Comparison of ENCODE assay signal across 9 cellular contexts in the genomic region with DNA sequence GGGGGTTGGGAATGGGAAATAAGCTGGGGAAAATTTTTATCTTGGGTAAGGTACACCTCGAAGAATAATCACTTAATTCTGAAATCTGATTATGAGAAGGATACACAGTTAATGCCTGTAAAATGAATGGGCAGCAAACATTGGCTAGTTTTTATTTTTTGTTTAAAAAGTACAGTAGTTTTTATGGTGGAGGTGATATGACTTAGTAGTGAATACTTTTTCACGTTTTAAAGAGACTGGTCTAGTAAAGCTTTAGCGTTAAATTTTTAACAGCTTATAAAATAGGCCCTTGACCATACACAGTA. TPM values are rescaled to one million over a fixed set of nuclear protein-coding genes. Genes with fewer than 3 reads are reported as not detected.
DNase-seq lines count a peak whose midpoint lies in the region; ATAC-seq and TF ChIP-seq lines count a peak whose summit lies in the region.
"Had no signal": no experiment of that assay in that cellular context is flagged by ENCODE, and none has a peak within 500 bp of the region (broad histone marks: within the 10 kb centered on the region; RNA-seq: fewer than 3 reads in every experiment).

No MANE protein-coding gene starts in this region.

- H3K27ac ChIP-seq in heart right ventricle (peak overlapping the region; percentile 96 to 100 (median 99)), urinary bladder (ENCODE audit: low read depth) (no peak overlapping the region)

- peak overlapping the region; percentile 88 to 100 (median 96) for H3K4me3 ChIP-seq in heart right ventricle
- H3K4me3 ChIP-seq in urinary bladder (ENCODE audit: low read depth, low read length): peak overlapping the region; percentile 87

- peak overlapping the region; percentile 94 to 99 (median 96) for H3K4me3 Mint-ChIP-seq in brain
- peak overlapping the region; percentile 95 for H3K4me3 Mint-ChIP-seq in mesothelial cell of epicardium

- DNase-seq in heart right ventricle (no peak), left cardiac atrium (no peak), mesothelial cell of epicardium (ENCODE audit: low spot score in 2 of 2, unreplicated experiment in 2 of 2) (no peak), UCSD-AML1 (lab: John Stamatoyannopoulos, UW; ENCODE audit: unreplicated experiment) (no peak), NCI-H510A (lab: John Stamatoyannopoulos, UW) (no peak)
- DNase-seq: activated effector memory CD4-positive, alpha-beta T cell treated with anti-CD3 and anti-CD28 coated beads, Interleukin-2, amount 50 U/mL, for 16 hours had no signal

- no peaks in the 10 kb centered on the region for H3K27me3 ChIP-seq in heart right ventricle

- intact Hi-C loops in heart right ventricle (cut with DNase I): loop anchor here in 3 of 10 donors (5.0 to 10.0 kb wide), 5 partner anchors 33 to 158 kb away; partner anchors contain the start of genes GSAP (in 1 of the 3) and RSBN1L (in 1 of the 3)
- intact Hi-C loops in left cardiac atrium (cut with DNase I): loop anchor here (10.0 kb wide), 2 partner anchors 84 to 124 kb away; partner anchors contain the start of gene GSAP (in 1 of the 2)

- peaks cover 2 to 9% (median 4%) of the 10 kb centered on the region in 5 experiments for H3K9me3 Mint-ChIP-seq in brain
- H3K9me3 Mint-ChIP-seq in mesothelial cell of epicardium: no peaks in the 10 kb centered on the region

- WGBS in heart right ventricle, 2 donors: 4 to 7% methylated on average over 3 of the region's 3 CpGs
- WGBS in urinary bladder: 3% methylated on average over 3 of the region's 3 CpGs

- ATAC-seq in heart right ventricle (no peak), left cardiac atrium (no peak), HG02588 (IDR thresholded peaks at IDR 0.05; ENCODE audit: unreplicated experiment) (no peak)

- H3K36me3 ChIP-seq in heart right ventricle (peaks cover 0 to 6% (median 0%) of the 10 kb centered on the region in 9 donors), urinary bladder (ENCODE audit: insufficient read depth) (no peaks in the 10 kb centered on the region)

- TF ChIP-seq CTCF in heart right ventricle (IDR thresholded peaks at IDR 0.05): no peak
- TF ChIP-seq CTCF in brain (conservative IDR thresholded peaks at IDR 0.05): no peak
- no peak for TF ChIP-seq CTCF in mesothelial cell of epicardium (IDR thresholded peaks at IDR 0.05; ENCODE audit: unreplicated experiment)

- H3K4me1 ChIP-seq in heart right ventricle (peaks cover 6 to 59% (median 47%) of the 10 kb centered on the region in 9 donors), urinary bladder (ENCODE audit: insufficient read depth) (no peaks in the 10 kb centered on the region)

- H3K36me3 Mint-ChIP-seq in brain (peaks cover 29% of the 10 kb centered on the region), mesothelial cell of epicardium (no peaks in the 10 kb centered on the region)

- H3K27me3 Mint-ChIP-seq in brain: peaks cover 8% of the 10 kb centered on the region
- H3K27me3 Mint-ChIP-seq in mesothelial cell of epicardium (ENCODE audit: low read depth): no peaks in the 10 kb centered on the region

- no peaks in the 10 kb centered on the region for H3K9me3 ChIP-seq in heart right ventricle

- H3K27ac Mint-ChIP-seq in brain (peak overlapping the region; percentile 87 to 99 (median 98)), mesothelial cell of epicardium (peak overlapping the region; percentile 96)

- H3K4me1 Mint-ChIP-seq in brain (peaks cover 53% of the 10 kb centered on the region), mesothelial cell of epicardium (peaks cover 40% of the 10 kb centered on the region)

RNA-seq across cellular contexts. Expression of gene PTPN12, which starts 1.8 kb away (rescaled TPM):
- 10 to 100 TPM; 33.4 to 56.1 (median 42.6) TPM for total RNA-seq in heart right ventricle
- 10 to 100 TPM; 24.0 to 64.5 TPM for polyA plus RNA-seq in heart right ventricle
- total RNA-seq in left cardiac atrium: 10 to 100 TPM; 47.5 to 60.4 TPM
- polyA plus RNA-seq in brain (ENCODE audit: insufficient read depth, low read depth, low replicate concordance): 25.4 TPM
- 103 to 118 TPM (median 114 TPM) in 3 replicates for total RNA-seq in mesothelial cell of epicardium
- 136 TPM for total RNA-seq in urinary bladder
- polyA plus RNA-seq in urinary bladder: 54.7 TPM
